16 cellular contexts compared by ENCODE assay signal in genomic region chr5:151110122-151110681, GRCh38. TPM values are rescaled to one million over a fixed set of nuclear protein-coding genes. Genes with fewer than 3 reads are reported as not detected.
A peak's percentile ranks its signal among the peaks of the same experiment; 100 is the strongest.
DNase-seq lines count a peak whose midpoint lies in the region; ATAC-seq, FAIRE-seq and TF ChIP-seq lines count a peak whose summit lies in the region.
"Had no signal": no experiment of that assay in that cellular context is flagged by ENCODE, and none has a peak within 500 bp of the region (broad histone marks: within the 10 kb centered on the region; RNA-seq: fewer than 3 reads in every experiment).

No MANE protein-coding gene starts in this region.

- H3K27ac Mint-ChIP-seq in activated naive CD4-positive, alpha-beta T cell treated with anti-CD3 and anti-CD28 coated beads, Interleukin-2, amount 50 U/mL, for 72 hours: peak overlapping the region; percentile 58 to 93
- H3K27ac Mint-ChIP-seq: activated T-helper 1 cell treated with anti-CD3 and anti-CD28 coated beads, Interleukin-12 subunit alpha, Interleukin-12 subunit beta, Interleukin-2, Interleukin-4 antibody, amounts not matched to agents 30 ng/mL and 10 ng/mL and 1 ng/mL, durations not matched to agents 14 hours and 24 hours and 36 hours had no signal

- no peak; the same call in 1 of the 2 replicates for TF ChIP-seq POLR2A in GM12878 (IDR thresholded peaks at IDR 0.05; ENCODE audit: low read depth, low read length)

- no peaks in the 10 kb centered on the region for H3K27me3 ChIP-seq in GM12878 (replicated peaks in 1 of 2; ENCODE audit: control insufficient read depth in 2 of 2, insufficient read depth in 2 of 2, low read length in 1 of 2)
- H3K27me3 ChIP-seq in subcutaneous abdominal adipose tissue (ENCODE audit: control insufficient read depth in 5 of 5, insufficient read depth in 4 of 5, low read length in 5 of 5): no peaks in the 10 kb centered on the region

- 1% methylated on average over 11 of the region's 11 CpGs for WGBS in GM12878 (ENCODE audit: insufficient coverage, insufficient replicate concordance, low lambda C conversion rate, missing lambda C conversion rate)

- CTCF ChIA-PET in GM12878 (lab: Yijun Ruan, JAX): interaction anchor here (0.6 to 23.4 kb wide), 12 partner anchors 9 to 69 kb away, joined by 3 to 691 read pairs (median 4); no protein-coding TSS in a partner anchor

- no peak for ATAC-seq in activated naive CD4-positive, alpha-beta T cell treated with anti-CD3 and anti-CD28 coated beads, Interleukin-2, amount 50 U/mL, for 72 hours
- ATAC-seq in HG02610 (IDR thresholded peaks at IDR 0.05; ENCODE audit: unreplicated experiment): peak; percentile 66
- peak; percentile 69 for ATAC-seq in GM12878
- ATAC-seq: natural killer cell treated with Interleukin-12 subunit alpha and Interleukin-12 subunit beta and Interleukin-15 and Interleukin-18, amount 100 ng/mL, for 72 hours had no signal

- peaks cover 24 to 25% of the 10 kb centered on the region in 2 donors for H3K36me3 Mint-ChIP-seq in activated naive CD4-positive, alpha-beta T cell treated with anti-CD3 and anti-CD28 coated beads, Interleukin-2, amount 50 U/mL, for 72 hours

- no peaks in the 10 kb centered on the region for H3K9me3 Mint-ChIP-seq in activated naive CD4-positive, alpha-beta T cell treated with anti-CD3 and anti-CD28 coated beads, Interleukin-2, amount 50 U/mL, for 72 hours
- H3K9me3 Mint-ChIP-seq: activated T-helper 1 cell treated with anti-CD3 and anti-CD28 coated beads, Interleukin-12 subunit alpha, Interleukin-12 subunit beta, Interleukin-2, Interleukin-4 antibody, amounts not matched to agents 30 ng/mL and 10 ng/mL and 1 ng/mL, durations not matched to agents 14 hours and 24 hours and 36 hours; natural killer cell treated with Interleukin-12 subunit alpha and Interleukin-12 subunit beta and Interleukin-15 and Interleukin-18, amount 100 ng/mL, for 72 hours had no signal

- peaks cover 25% of the 10 kb centered on the region for H3K4me1 ChIP-seq in GM12878 (ENCODE audit: control insufficient read depth, insufficient read depth, low read length)
- H3K4me1 ChIP-seq in subcutaneous abdominal adipose tissue (ENCODE audit: control insufficient read depth in 5 of 5, insufficient read depth in 5 of 5, low read length in 5 of 5): peaks cover 3 to 41% (median 20%) of the 10 kb centered on the region in 5 donors

- peak overlapping the region; percentile 44 for H3K9ac ChIP-seq in GM12878 (ENCODE audit: control insufficient read depth, insufficient read depth, low read length)
- peak overlapping the region in 1 of 5 donors; percentile 10 for H3K9ac ChIP-seq in subcutaneous abdominal adipose tissue (ENCODE audit: low read length in 5 of 5)

- RAD21 ChIA-PET in GM12878 (lab: Charles Lee; ENCODE audit: unreplicated experiment): interaction anchor here (1.0 to 8.0 kb wide), 11 partner anchors 11 to 128 kb away, joined by 4 to 90 read pairs (median 5); partner anchors contain the start of gene TNIP1

- H4K20me1 ChIP-seq in GM12878 (ENCODE audit: control insufficient read depth, insufficient read depth): no peaks in the 10 kb centered on the region

- no peak for DNase-seq in activated naive CD4-positive, alpha-beta T cell treated with anti-CD3 and anti-CD28 coated beads, Interleukin-2, amount 50 U/mL, for 72 hours (ENCODE audit: low spot score in 2 of 2)
- DNase-seq in activated naive CD4-positive, alpha-beta T cell treated with anti-CD3 and anti-CD28 coated beads, Interleukin-2, amount 50 U/mL, for 16 hours: no peak
- DNase-seq in GM12878 (ENCODE audit: low read depth, low spot score): no peak
- DNase-seq in HUDEP-2 (lab: John Stamatoyannopoulos, UW; ENCODE audit: unreplicated experiment in 76 of 76): no peak
- no peak for DNase-seq in NCI-H2171 treated with DMSO at 0.1 percent for 48 hours (lab: John Stamatoyannopoulos, UW)
- DNase-seq in activated effector memory CD4-positive, alpha-beta T cell treated with Interleukin-2 at 50 U/mL for 16 hours: no peak
- DNase-seq: glutamatergic neuron, kidney glomerular epithelial cell, NCI-H1694, WERI-Rb-1 had no signal

- intact Hi-C loops in GM12878 (cut with micrococcal nuclease; ENCODE audit: unreplicated experiment): loop anchor here (5.0 kb wide), 1 partner anchor 33 kb away; no protein-coding TSS in a partner anchor

- SMC1A ChIA-PET in GM12878 (lab: Charles Lee; ENCODE audit: uncharacterized antibody, unreplicated experiment): interaction anchor here (0.6 to 10.5 kb wide), 14 partner anchors 11 to 59 kb away, joined by 3 to 279 read pairs (median 6); no protein-coding TSS in a partner anchor

- H3K27ac ChIP-seq in GM12878 (ENCODE audit: control insufficient read depth, insufficient read depth) (peak overlapping the region; percentile 72), subcutaneous abdominal adipose tissue (ENCODE audit: low read depth, low read length) (peak overlapping the region; percentile 18)
- H3K27ac ChIP-seq: WERI-Rb-1 had no signal

- peak; percentile 64 for FAIRE-seq in GM12878 (lab: Jason Lieb, UNC)
- FAIRE-seq: bronchial epithelial cell had no signal

- POLR2A ChIA-PET in GM12878 (lab: Charles Lee): interaction anchor here (0.9 to 2.8 kb wide), 8 partner anchors 11 to 62 kb away, joined by 3 to 13 read pairs (median 4); no protein-coding TSS in a partner anchor

- no peak for TF ChIP-seq EP300 in GM12878 (IDR thresholded peaks at IDR 0.05; ENCODE audit: borderline replicate concordance in 1 of 2, control insufficient read depth in 1 of 2, low read depth in 2 of 2, low read length in 2 of 2)

- H3K4me2 ChIP-seq in GM12878 (ENCODE audit: control insufficient read depth, insufficient read depth): no peak overlapping the region
- H3K4me2 ChIP-seq: smooth muscle cell had no signal

- BruUV-seq in GM12878 (replicated peaks; lab: Mats Ljungman, UMichigan): no TSS peak

- TF ChIP-seq RAD21 in GM12878 (IDR thresholded peaks at IDR 0.05; ENCODE audit: insufficient read depth, low read depth, low read length): peak; percentile 42

- H3K4me3 ChIP-seq in GM12878 (no peak overlapping the region), subcutaneous abdominal adipose tissue (ENCODE audit: low read depth in 1 of 5, low read length in 5 of 5) (no peak overlapping the region)
- H3K4me3 ChIP-seq: smooth muscle cell had no signal

- H3K36me3 ChIP-seq in GM12878 (ENCODE audit: control insufficient read depth in 2 of 2, insufficient read depth in 2 of 2, low read length in 1 of 2) (peaks cover 42 to 43% of the 10 kb centered on the region in 2 experiments), subcutaneous abdominal adipose tissue (ENCODE audit: control insufficient read depth in 5 of 5, insufficient read depth in 5 of 5, low read length in 5 of 5) (peaks cover 2 to 85% (median 69%) of the 10 kb centered on the region in 5 donors)
- H3K36me3 ChIP-seq: WERI-Rb-1 had no signal

- in situ Hi-C loops in GM12878 (cut with MboI): no loop called here

- H2AFZ ChIP-seq in GM12878 (ENCODE audit: control insufficient read depth, low read depth, low read length): no peak overlapping the region

- H3K79me2 ChIP-seq in GM12878 (ENCODE audit: control insufficient read depth, insufficient read depth, low read length): peaks cover 10% of the 10 kb centered on the region; the same call in 1 of the 2 replicates

- no peak; a peak in 3 of 6 replicates for TF ChIP-seq CTCF in GM12878 (IDR thresholded peaks at IDR 0.05 in 2 of 3, conservative IDR thresholded peaks at IDR 0.05 in 1 of 3; ENCODE audit: control insufficient read depth in 2 of 3, extremely low read depth in 1 of 3, insufficient read depth in 1 of 3, low read depth in 3 of 3, low read length in 3 of 3)

- H3K9me3 ChIP-seq in GM12878 (replicated peaks; ENCODE audit: control insufficient read depth, insufficient read depth, low read length) (no peaks in the 10 kb centered on the region), subcutaneous abdominal adipose tissue (ENCODE audit: control insufficient read depth in 5 of 5, low read length in 5 of 5) (no peaks in the 10 kb centered on the region)

RNA-seq across cellular contexts. Expression of gene TNIP1, which starts 29.4 kb away (rescaled TPM):
- total RNA-seq in activated naive CD4-positive, alpha-beta T cell treated with anti-CD3 and anti-CD28 coated beads, Interleukin-2, amount 50 U/mL, for 72 hours: 100 to 1,000 TPM; 221 to 276 TPM
- total RNA-seq in GM12878 (2013; cell fraction: nucleolus; rRNA removed): 372 and 425 TPM in 2 replicates
- total RNA-seq in GM12878 (2014; rRNA removed) (203 and 223 TPM in 2 replicates), GM12878 (2014; rRNA removed; fragmentation: Illumina TruSeq; extraction: Trizol) (147 and 148 TPM in 2 replicates), GM12878 (2021) (279 and 289 TPM in 2 replicates)
- polyA plus RNA-seq in GM12878 (2011; ENCODE audit: low read depth): 132 TPM
- polyA plus RNA-seq in GM12878 (2011; rRNA removed) (156 and 178 TPM in 2 replicates), GM12878 (2014; fragmentation: Illumina TruSeq; extraction: Trizol) (107 and 151 TPM in 2 replicates), GM12878 (2014; fragmentation: Nextera tagmentation; extraction: Ambion mirVana) (10 to 100 TPM in 1 of 2 experiments, 1 to 10 TPM in 1; 4.4 to 13.7 TPM), GM12878 (2014; rRNA removed) (199 and 200 TPM in 2 replicates), GM12878 (2016; fragmentation: Nextera tagmentation; extraction: Ambion mirVana) (100 to 1,000 TPM; 112 to 117 TPM)
- 190 and 206 TPM in 2 replicates for polyA plus RNA-seq in GM12878 (2011; cell fraction: cytosol; rRNA removed)
- 272 and 287 TPM in 2 replicates for polyA plus RNA-seq in GM12878 (2011; cell fraction: nucleus; rRNA removed)
- polyA plus RNA-seq in GM12878 (2012): 262 and 278 TPM in 2 replicates
- 245 and 345 TPM in 2 replicates for polyA minus RNA-seq in GM12878 (2011; rRNA and poly(A)+ RNA removed)
- polyA minus RNA-seq in GM12878 (2011; cell fraction: cytosol; rRNA and poly(A)+ RNA removed): 117 and 134 TPM in 2 replicates
- 165 and 259 TPM in 2 replicates for polyA minus RNA-seq in GM12878 (2011; cell fraction: nucleus; rRNA and poly(A)+ RNA removed)

RNA-seq across cellular contexts. Expression of gene ANXA6, which starts 47.4 kb away (rescaled TPM):
- total RNA-seq in activated naive CD4-positive, alpha-beta T cell treated with anti-CD3 and anti-CD28 coated beads, Interleukin-2, amount 50 U/mL, for 72 hours: 100 to 1,000 TPM; 282 to 356 TPM
- 295 and 301 TPM in 2 replicates for total RNA-seq in GM12878 (2013; cell fraction: nucleolus; rRNA removed)
- total RNA-seq in GM12878 (2014; rRNA removed): 477 and 484 TPM in 2 replicates
- 549 and 550 TPM in 2 replicates for total RNA-seq in GM12878 (2014; rRNA removed; fragmentation: Illumina TruSeq; extraction: Trizol)
- 528 and 542 TPM in 2 replicates for total RNA-seq in GM12878 (2021)
- 195 TPM for polyA plus RNA-seq in GM12878 (2011; ENCODE audit: low read depth)
- polyA plus RNA-seq in GM12878 (2011; rRNA removed): 460 and 571 TPM in 2 replicates
- 618 and 630 TPM in 2 replicates for polyA plus RNA-seq in GM12878 (2011; cell fraction: cytosol; rRNA removed)
- polyA plus RNA-seq in GM12878 (2011; cell fraction: nucleus; rRNA removed): 407 and 532 TPM in 2 replicates
- polyA plus RNA-seq in GM12878 (2012): 297 and 330 TPM in 2 replicates
- 506 and 510 TPM in 2 replicates for polyA plus RNA-seq in GM12878 (2014; fragmentation: Illumina TruSeq; extraction: Trizol)
- polyA plus RNA-seq in GM12878 (2014; fragmentation: Nextera tagmentation; extraction: Ambion mirVana): 10 to 100 TPM; 44.0 to 73.1 TPM
- polyA plus RNA-seq in GM12878 (2014; rRNA removed): 453 and 470 TPM in 2 replicates
- 100 to 1,000 TPM; 280 to 291 TPM for polyA plus RNA-seq in GM12878 (2016; fragmentation: Nextera tagmentation; extraction: Ambion mirVana)
- polyA minus RNA-seq in GM12878 (2011; rRNA and poly(A)+ RNA removed): 634 and 706 TPM in 2 replicates
- polyA minus RNA-seq in GM12878 (2011; cell fraction: cytosol; rRNA and poly(A)+ RNA removed): 242 and 263 TPM in 2 replicates
- 286 and 410 TPM in 2 replicates for polyA minus RNA-seq in GM12878 (2011; cell fraction: nucleus; rRNA and poly(A)+ RNA removed)

Comparison
In these comparisons a context has a peak if more than half of its experiments do, and no peak if none do; other contexts are left out.
1. ATAC-seq: peak in HG02610 (single experiment) and GM12878 (single experiment); none in activated naive CD4-positive, alpha-beta T cell treated with anti-CD3 and anti-CD28 coated beads, Interleukin-2, amount 50 U/mL, for 72 hours (0 of 2).